9 cellular contexts compared by ENCODE assay signal in genomic region chr12:105706321-105706972, GRCh38.
DNase-seq lines count a peak whose midpoint lies in the region; ATAC-seq and TF ChIP-seq lines count a peak whose summit lies in the region.
"Had no signal": no experiment of that assay in that cellular context is flagged by ENCODE, and none has a peak within 500 bp of the region (broad histone marks: within the 10 kb centered on the region; RNA-seq: fewer than 3 reads in every experiment).

No MANE protein-coding gene starts in this region.

- no peak for TF ChIP-seq POLR2A in gastroesophageal sphincter (IDR thresholded peaks at IDR 0.05)

- intact Hi-C loops in CD4-positive, alpha-beta T cell (cut with DNase I, micrococcal nuclease), result no loop called here

- no peak overlapping the region for H3K27ac ChIP-seq in gastroesophageal sphincter
- no peak overlapping the region for H3K27ac ChIP-seq in CD4-positive, alpha-beta T cell (ENCODE audit: low read depth, low read length)
- H3K27ac ChIP-seq: suprapubic skin had no signal

- no peak for TF ChIP-seq CTCF in mesothelial cell of epicardium (IDR thresholded peaks at IDR 0.05; ENCODE audit: unreplicated experiment)
- no peak for TF ChIP-seq CTCF in gastroesophageal sphincter (IDR thresholded peaks at IDR 0.05)
- no peak for TF ChIP-seq CTCF in CD4-positive, alpha-beta T cell (IDR thresholded peaks at IDR 0.05)

- H3K9me3 ChIP-seq in gastroesophageal sphincter, result no peaks in the 10 kb centered on the region
- H3K9me3 ChIP-seq in CD4-positive, alpha-beta T cell (ENCODE audit: control insufficient read depth, low read length), result no peaks in the 10 kb centered on the region
- H3K9me3 ChIP-seq: suprapubic skin had no signal

- POLR2A ChIA-PET in CD4-positive, alpha-beta T cell (lab: Charles Lee), result no interaction called here

- no peaks in the 10 kb centered on the region for H3K27me3 Mint-ChIP-seq in mesothelial cell of epicardium (ENCODE audit: low read depth)
- peaks cover 5% of the 10 kb centered on the region for H3K27me3 Mint-ChIP-seq in CD4-positive, alpha-beta T cell

- DNase-seq in DMS79 treated with DMSO at 0.1 percent for 48 hours (lab: John Stamatoyannopoulos, UW), result peak; percentile 97
- peak; percentile 72 for DNase-seq in NCI-H2107 (lab: John Stamatoyannopoulos, UW)
- peak; percentile 78 for DNase-seq in cerebellar cortex (ENCODE audit: low spot score)
- no peak for DNase-seq in mesothelial cell of epicardium (ENCODE audit: low spot score in 2 of 2, unreplicated experiment in 2 of 2)
- no peak for DNase-seq in activated CD4-positive, alpha-beta T cell treated with anti-CD3 and anti-CD28 coated beads for 4 hours
- no peak for DNase-seq in CD4-positive, alpha-beta T cell

- whole genome bisulfite sequencing in gastroesophageal sphincter (ENCODE audit: low coverage in 1 of 2), 2 donors, result 85 to 90% methylated on average over 2 to 5 of the region's 8 CpGs

- no peaks in the 10 kb centered on the region for H3K36me3 ChIP-seq in gastroesophageal sphincter
- H3K36me3 ChIP-seq: suprapubic skin had no signal

- no peak for TF ChIP-seq EP300 in gastroesophageal sphincter (IDR thresholded peaks at IDR 0.05)

- no peak overlapping the region for H3K4me3 ChIP-seq in gastroesophageal sphincter
- H3K4me3 ChIP-seq: suprapubic skin had no signal

- H3K4me1 ChIP-seq in gastroesophageal sphincter, result peaks cover 0 to 12% (median 5%) of the 10 kb centered on the region in 3 donors

- CTCF ChIA-PET in CD4-positive, alpha-beta T cell (lab: Charles Lee), result no interaction called here

- ATAC-seq in HG03571 (IDR thresholded peaks at IDR 0.05; ENCODE audit: unreplicated experiment), result no peak
- no peak for ATAC-seq in gastroesophageal sphincter
- no peak for ATAC-seq in CD4-positive, alpha-beta T cell (ENCODE audit: poor library complexity)

- peaks cover 30% of the 10 kb centered on the region for H3K4me1 Mint-ChIP-seq in mesothelial cell of epicardium
- no peaks in the 10 kb centered on the region for H3K4me1 Mint-ChIP-seq in CD4-positive, alpha-beta T cell (ENCODE audit: low read depth)

- peak overlapping the region; percentile 15 for H3K27ac Mint-ChIP-seq in mesothelial cell of epicardium
- H3K27ac Mint-ChIP-seq in CD4-positive, alpha-beta T cell, result no peak overlapping the region

- H3K36me3 Mint-ChIP-seq in mesothelial cell of epicardium, result no peaks in the 10 kb centered on the region
- H3K36me3 Mint-ChIP-seq in CD4-positive, alpha-beta T cell (ENCODE audit: low read depth), result no peaks in the 10 kb centered on the region

- no peaks in the 10 kb centered on the region for H3K27me3 ChIP-seq in gastroesophageal sphincter
- H3K27me3 ChIP-seq in CD4-positive, alpha-beta T cell (ENCODE audit: control insufficient read depth, insufficient read depth, low read length), result no peaks in the 10 kb centered on the region
- H3K27me3 ChIP-seq: suprapubic skin had no signal

- no peak overlapping the region for H3K4me3 Mint-ChIP-seq in mesothelial cell of epicardium
- H3K4me3 Mint-ChIP-seq in CD4-positive, alpha-beta T cell, result no peak overlapping the region

- no peaks in the 10 kb centered on the region for H3K9me3 Mint-ChIP-seq in mesothelial cell of epicardium
- H3K9me3 Mint-ChIP-seq in CD4-positive, alpha-beta T cell, result no peaks in the 10 kb centered on the region

Comparison
In these comparisons a context has a peak if more than half of its experiments do, and no peak if none do; other contexts are left out.
1. DNase-seq: peak in DMS79 treated with DMSO at 0.1 percent for 48 hours (single experiment), NCI-H2107 (single experiment) and cerebellar cortex (single experiment); none in mesothelial cell of epicardium (0 of 2), activated CD4-positive, alpha-beta T cell treated with anti-CD3 and anti-CD28 coated beads for 4 hours (0 of 2) and CD4-positive, alpha-beta T cell (0 of 10).